11 cellular contexts compared by ENCODE assay signal in the genomic region with DNA sequence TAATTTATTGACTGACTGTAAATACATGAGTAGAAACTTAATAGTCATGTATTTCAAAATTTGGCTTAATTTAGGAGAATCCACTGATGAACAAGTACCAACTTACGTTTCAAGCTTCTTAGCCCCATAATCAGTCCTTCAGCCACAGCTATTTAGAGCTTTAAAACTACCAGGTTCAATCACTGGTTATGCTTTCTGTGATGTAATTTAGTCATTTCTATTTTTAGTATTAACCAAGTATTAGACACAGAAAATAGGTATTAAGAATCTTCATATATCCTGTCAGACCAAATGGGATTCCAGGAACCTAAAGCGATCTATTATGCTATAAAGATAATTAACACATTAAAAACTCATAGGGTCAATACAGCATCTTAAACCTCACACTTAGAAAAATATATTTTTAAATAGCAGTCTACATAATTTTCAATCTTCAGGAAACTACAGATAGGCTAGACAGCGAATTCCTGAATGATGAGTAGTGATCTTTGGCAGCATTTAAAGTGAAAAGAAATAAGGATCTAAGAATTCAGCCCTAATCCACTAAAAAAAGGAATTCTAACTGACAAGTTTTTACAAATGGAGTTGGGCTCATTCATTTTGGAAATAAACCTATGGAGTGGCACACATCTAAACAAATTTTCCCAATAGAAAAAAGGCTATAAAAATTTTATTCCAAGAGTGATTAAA. TPM values are rescaled to one million over a fixed set of nuclear protein-coding genes. Genes with fewer than 3 reads are reported as not detected.
DNase-seq lines count a peak whose midpoint lies in the region; ATAC-seq and TF ChIP-seq lines count a peak whose summit lies in the region.
"Had no signal": no experiment of that assay in that cellular context is flagged by ENCODE, and none has a peak within 500 bp of the region (broad histone marks: within the 10 kb centered on the region; RNA-seq: fewer than 3 reads in every experiment).

No MANE protein-coding gene starts in this region.

- DNase-seq in M059J (ENCODE audit: low read depth) (peak; percentile 73), fibroblast of mammary gland (ENCODE audit: low read depth) (peak; percentile 71), DMS 273 (lab: John Stamatoyannopoulos, UW; ENCODE audit: unreplicated experiment) (no peak), RPMI8226 (no peak)
- no peak for DNase-seq in activated CD8-positive, alpha-beta memory T cell treated with anti-CD3 and anti-CD28 coated beads, Interleukin-2, amount 50 U/mL, for 4 hours
- DNase-seq: effector CD8-positive, alpha-beta T cell; left ventricle myocardium superior; SHP77 had no signal

- H3K9ac ChIP-seq in subcutaneous abdominal adipose tissue (ENCODE audit: low read length in 5 of 5), result no peak overlapping the region

- no peaks in the 10 kb centered on the region for H3K27me3 ChIP-seq in subcutaneous abdominal adipose tissue (ENCODE audit: control insufficient read depth in 5 of 5, insufficient read depth in 4 of 5, low read length in 5 of 5)

- H3K27ac ChIP-seq in subcutaneous abdominal adipose tissue (ENCODE audit: low read depth, low read length), result peak overlapping the region; percentile 65

- no peaks in the 10 kb centered on the region for H3K9me3 ChIP-seq in subcutaneous abdominal adipose tissue (ENCODE audit: control insufficient read depth in 5 of 5, low read length in 5 of 5)

- peaks cover 29 to 48% (median 40%) of the 10 kb centered on the region in 5 donors for H3K36me3 ChIP-seq in subcutaneous abdominal adipose tissue (ENCODE audit: control insufficient read depth in 5 of 5, insufficient read depth in 5 of 5, low read length in 5 of 5)

- H3K4me3 ChIP-seq in fibroblast of mammary gland (ENCODE audit: control insufficient read depth, low read depth, low read length), result no peak overlapping the region
- H3K4me3 ChIP-seq in subcutaneous abdominal adipose tissue (ENCODE audit: low read depth in 1 of 5, low read length in 5 of 5), result no peak overlapping the region

- ATAC-seq in GM19351 (IDR thresholded peaks at IDR 0.05; ENCODE audit: unreplicated experiment) (peak; percentile 70), HG03097 (IDR thresholded peaks at IDR 0.05; ENCODE audit: low FRiP score, unreplicated experiment) (no peak)

- no peak for TF ChIP-seq CTCF in fibroblast of mammary gland (conservative IDR thresholded peaks at IDR 0.05; ENCODE audit: control insufficient read depth, insufficient read depth, low read depth, low read length)

- peaks cover 0 to 12% (median 9%) of the 10 kb centered on the region in 5 donors for H3K4me1 ChIP-seq in subcutaneous abdominal adipose tissue (ENCODE audit: control insufficient read depth in 5 of 5, insufficient read depth in 5 of 5, low read length in 5 of 5)

RNA-seq across cellular contexts. Expression of a gene that starts 51.5 kb away (rescaled TPM):
- 46.8 and 58.7 TPM in 2 replicates for total RNA-seq in M059J (2014; rRNA removed; shearing (Covaris generic))

RNA-seq across cellular contexts. Expression of a gene that starts 59.6 kb away (rescaled TPM):
- 3.7 and 6.2 TPM in 2 replicates for total RNA-seq in M059J (2014; rRNA removed; shearing (Covaris generic))

Comparison
In these comparisons a context has a peak if more than half of its experiments do, and no peak if none do; other contexts are left out.
1. DNase-seq: peak in M059J (single experiment) and fibroblast of mammary gland (single experiment); none in DMS 273 (single experiment), activated CD8-positive, alpha-beta memory T cell treated with anti-CD3 and anti-CD28 coated beads, Interleukin-2, amount 50 U/mL, for 4 hours (single experiment) and RPMI8226 (single experiment).